8 cellular contexts compared by ENCODE assay signal in genomic region chr20:38073307-38074010, GRCh38. TPM values are rescaled to one million over a fixed set of nuclear protein-coding genes. Genes with fewer than 3 reads are reported as not detected.
DNase-seq lines count a peak whose midpoint lies in the region; ATAC-seq and TF ChIP-seq lines count a peak whose summit lies in the region.

No MANE protein-coding gene starts in this region.

- peaks cover 74% of the 10 kb centered on the region; the same call in 1 of the 2 replicates for H3K36me3 ChIP-seq in Loucy (ENCODE audit: insufficient read depth, low read length)
- peaks cover 0 to 86% (median 7%) of the 10 kb centered on the region in 3 donors for H3K36me3 ChIP-seq in esophagus squamous epithelium
- H3K36me3 ChIP-seq in naive thymus-derived CD4-positive, alpha-beta T cell (ENCODE audit: control insufficient read depth in 2 of 3, insufficient read depth in 3 of 3, low read length in 3 of 3), result peaks cover 11 to 53% (median 21%) of the 10 kb centered on the region in 3 experiments

- ATAC-seq in naive thymus-derived CD4-positive, alpha-beta T cell, result peak; percentile 78
- ATAC-seq in GM18505 (IDR thresholded peaks at IDR 0.05; ENCODE audit: unreplicated experiment) (no peak), HG03196 (IDR thresholded peaks at IDR 0.05; ENCODE audit: unreplicated experiment) (no peak)

- H3K4me1 ChIP-seq in Loucy (ENCODE audit: insufficient read depth, low read length, poor library complexity, severe bottlenecking), result no peaks in the 10 kb centered on the region
- peaks cover 0 to 39% (median 4%) of the 10 kb centered on the region in 3 donors for H3K4me1 ChIP-seq in esophagus squamous epithelium
- no peaks in the 10 kb centered on the region for H3K4me1 ChIP-seq in naive thymus-derived CD4-positive, alpha-beta T cell (ENCODE audit: control insufficient read depth in 2 of 2, insufficient read depth in 2 of 2, low read length in 2 of 2)

- H3K9me2 ChIP-seq in Loucy (replicated peaks; ENCODE audit: low read depth, low read length), result no peaks in the 10 kb centered on the region

- H4K20me1 ChIP-seq in Loucy (ENCODE audit: insufficient read depth, low read length, poor library complexity, severe bottlenecking), result peaks cover 4% of the 10 kb centered on the region

- peak overlapping the region in 6 of 9 donors; percentile 15 to 73 (median 44) for H3K27ac Mint-ChIP-seq in naive thymus-derived CD4-positive, alpha-beta T cell

- POLR2A ChIA-PET in naive thymus-derived CD4-positive, alpha-beta T cell (lab: Charles Lee), result no interaction called here

- DNase-seq in ELR (ENCODE audit: low read depth) (peak; percentile 84), SW 1271 (lab: John Stamatoyannopoulos, UW) (peak; percentile 23 to 75), esophagus squamous epithelium (lab: John Stamatoyannopoulos, UW) (no peak)
- DNase-seq in naive thymus-derived CD4-positive, alpha-beta T cell, result peak in 6 of 9 donors; percentile 7 to 39 (median 12)

- H2AFZ ChIP-seq in Loucy (ENCODE audit: low read length), result no peak overlapping the region

- peaks cover 26 to 72% (median 52%) of the 10 kb centered on the region in 5 donors for H3K36me3 Mint-ChIP-seq in naive thymus-derived CD4-positive, alpha-beta T cell

- H3K9ac ChIP-seq in Loucy (ENCODE audit: low read depth, low read length, poor library complexity, severe bottlenecking), result no peak overlapping the region

- H3K79me2 ChIP-seq in Loucy (ENCODE audit: insufficient read depth, low read length), result 0 out of 2 replicates have a peak, but pooled peaks cover 5% of the 10 kb centered on the region

- peaks cover 9 to 33% (median 18%) of the 10 kb centered on the region in 7 donors for H3K4me1 Mint-ChIP-seq in naive thymus-derived CD4-positive, alpha-beta T cell

- intact Hi-C loops in esophagus squamous epithelium (cut with DNase I), result loop anchor here (10.0 kb wide), 1 partner anchor 91 kb away; the partner anchor contains the start of gene TGM2
- intact Hi-C loops in naive thymus-derived CD4-positive, alpha-beta T cell (cut with micrococcal nuclease), result loop anchor here (1.0 to 5.0 kb wide), 3 partner anchors 92 to 149 kb away; partner anchors contain the start of gene TGM2 (in 1 of the 2)

- no peaks in the 10 kb centered on the region for H3K27me3 ChIP-seq in Loucy (ENCODE audit: insufficient read depth, low read length, poor library complexity, severe bottlenecking)
- H3K27me3 ChIP-seq in esophagus squamous epithelium, result no peaks in the 10 kb centered on the region
- no peaks in the 10 kb centered on the region for H3K27me3 ChIP-seq in naive thymus-derived CD4-positive, alpha-beta T cell (ENCODE audit: control insufficient read depth in 2 of 2, insufficient read depth in 2 of 2, low read length in 2 of 2)

- WGBS in esophagus squamous epithelium, 2 donors, result 40 to 53% methylated on average over 4 of the region's 4 CpGs

- H3K4me3 ChIP-seq in Loucy (ENCODE audit: low read length, poor library complexity, severe bottlenecking) (no peak overlapping the region), esophagus squamous epithelium (no peak overlapping the region)
- no peak overlapping the region for H3K4me3 ChIP-seq in naive thymus-derived CD4-positive, alpha-beta T cell (ENCODE audit: low read length)

- no peak overlapping the region for H3K4me3 Mint-ChIP-seq in naive thymus-derived CD4-positive, alpha-beta T cell

- no peaks in the 10 kb centered on the region for H3K27me3 Mint-ChIP-seq in naive thymus-derived CD4-positive, alpha-beta T cell

- no peaks in the 10 kb centered on the region for H3K9me3 ChIP-seq in Loucy (ENCODE audit: insufficient read depth, low read depth, low read length)
- no peaks in the 10 kb centered on the region for H3K9me3 ChIP-seq in esophagus squamous epithelium
- no peaks in the 10 kb centered on the region for H3K9me3 ChIP-seq in naive thymus-derived CD4-positive, alpha-beta T cell (ENCODE audit: control insufficient read depth in 2 of 3, low read length in 3 of 3)

- peaks cover 0 to 8% (median 0%) of the 10 kb centered on the region in 11 donors for H3K9me3 Mint-ChIP-seq in naive thymus-derived CD4-positive, alpha-beta T cell

- H3K4me2 ChIP-seq in Loucy (ENCODE audit: low read depth, low read length, poor library complexity, severe bottlenecking), result no peak overlapping the region

- H3F3A ChIP-seq in Loucy (ENCODE audit: low read depth), result no peaks in the 10 kb centered on the region

- TF ChIP-seq CTCF in 22Rv1 (IDR thresholded peaks at IDR 0.05), result peak; percentile 82
- TF ChIP-seq CTCF in Loucy (conservative IDR thresholded peaks at IDR 0.05; ENCODE audit: low read length), result peak; percentile 83
- TF ChIP-seq CTCF in esophagus squamous epithelium (IDR thresholded peaks at IDR 0.05), result peak; percentile 47 to 74 (median 70)

- no peak for TF ChIP-seq POLR2A in esophagus squamous epithelium (IDR thresholded peaks at IDR 0.05)
- TF ChIP-seq POLR2A in GM18505 (IDR thresholded peaks at IDR 0.05; ENCODE audit: borderline replicate concordance, extremely low read depth, insufficient read depth, insufficient read length), result no peak

- CTCF ChIA-PET in naive thymus-derived CD4-positive, alpha-beta T cell (lab: Charles Lee), result interaction anchor here (0.6 to 1.4 kb wide), 4 partner anchors 11 to 186 kb away, joined by 3 to 7 read pairs (median 4); no protein-coding TSS in a partner anchor

- H3K27ac ChIP-seq in 22Rv1, result no peak overlapping the region
- peak overlapping the region; percentile 25 to 88 (median 75) for H3K27ac ChIP-seq in esophagus squamous epithelium
- no peak overlapping the region for H3K27ac ChIP-seq in naive thymus-derived CD4-positive, alpha-beta T cell (ENCODE audit: low read depth, low read length)

RNA-seq across cellular contexts. Expression of gene RPRD1B, which starts 39.9 kb away (rescaled TPM):
- total RNA-seq in esophagus squamous epithelium, result 10 to 100 TPM; 15.2 to 25.9 (median 23.6) TPM
- 10 to 100 TPM; 43.5 to 49.1 (median 45.5) TPM for total RNA-seq in naive thymus-derived CD4-positive, alpha-beta T cell
- 1 to 10 TPM; 3.4 to 9.4 TPM for polyA plus RNA-seq in naive thymus-derived CD4-positive, alpha-beta T cell

RNA-seq across cellular contexts. Expression of gene TTI1, which starts 40.2 kb away (rescaled TPM):
- total RNA-seq in esophagus squamous epithelium, result 10 to 100 TPM in 3 of 4 donors, 1 to 10 TPM in 1; 5.1 to 14.7 (median 10.5) TPM
- total RNA-seq in naive thymus-derived CD4-positive, alpha-beta T cell, result 10 to 100 TPM; 15.9 to 29.8 (median 25.3) TPM
- polyA plus RNA-seq in naive thymus-derived CD4-positive, alpha-beta T cell, result 10 to 100 TPM; 15.0 to 25.0 TPM

Comparison
In these comparisons a context has a peak if more than half of its experiments do, and no peak if none do; other contexts are left out.
1. H3K27ac ChIP-seq: peak in esophagus squamous epithelium (4 of 4); none in 22Rv1 (single experiment) and naive thymus-derived CD4-positive, alpha-beta T cell (single experiment).
2. Peak in every context shown above with its lines, with median percentiles within 50 percentile points of each other: CTCF ChIP-seq.